14 cellular contexts compared by ENCODE assay signal in the genomic region with DNA sequence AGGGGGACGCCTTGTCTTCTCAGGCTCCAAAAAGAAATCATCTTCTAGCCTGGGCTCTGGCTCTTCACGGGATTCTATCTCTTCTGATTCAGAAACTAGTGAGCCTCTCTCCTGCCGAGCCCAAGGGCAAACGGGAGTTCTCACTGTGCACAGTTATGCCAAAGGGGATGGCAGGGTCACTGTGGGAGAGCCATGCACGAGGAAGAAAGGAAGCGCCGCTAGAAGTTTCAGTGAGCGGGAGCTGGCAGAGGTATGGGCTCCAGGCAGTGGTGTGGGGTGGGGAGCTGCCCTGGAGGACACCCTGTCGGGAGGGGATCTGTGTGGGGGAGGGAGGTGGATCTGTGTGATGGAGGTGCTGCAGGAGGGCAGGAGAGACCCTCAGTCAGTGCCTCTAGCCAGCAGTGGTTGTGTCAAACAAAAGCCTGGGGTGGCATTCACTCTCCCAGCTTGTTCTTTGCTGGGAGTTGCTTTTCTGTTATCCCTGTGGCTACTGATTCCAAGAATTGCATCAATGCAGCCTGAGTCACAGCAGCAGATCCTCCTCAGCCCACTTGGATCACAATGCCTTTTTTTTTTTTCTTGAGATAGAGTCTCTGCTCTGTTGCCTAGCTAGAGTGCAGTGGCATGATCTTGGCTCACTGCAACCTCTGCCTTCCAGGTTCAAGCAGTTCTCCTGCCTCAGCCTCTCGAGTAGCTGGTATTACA. TPM values are rescaled to one million over a fixed set of nuclear protein-coding genes. Genes with fewer than 3 reads are reported as not detected.
DNase-seq lines count a peak whose midpoint lies in the region; ATAC-seq, FAIRE-seq and TF ChIP-seq lines count a peak whose summit lies in the region.
"Had no signal": no experiment of that assay in that cellular context is flagged by ENCODE, and none has a peak within 500 bp of the region (broad histone marks: within the 10 kb centered on the region; RNA-seq: fewer than 3 reads in every experiment).

No MANE protein-coding gene starts in this region.

- H3K27ac Mint-ChIP-seq in endodermal cell: peak overlapping the region; percentile 31
- H3K27ac Mint-ChIP-seq: natural killer cell had no signal

- ATAC-seq in left lung (peak; percentile 47), GM21381 (IDR thresholded peaks at IDR 0.05; ENCODE audit: unreplicated experiment) (no peak)
- ATAC-seq: effector memory CD8-positive, alpha-beta T cell; natural killer cell had no signal

- peaks cover 81% of the 10 kb centered on the region for H3K36me3 Mint-ChIP-seq in endodermal cell (ENCODE audit: low read depth)

- no peaks in the 10 kb centered on the region for H3K9me3 Mint-ChIP-seq in endodermal cell
- H3K9me3 Mint-ChIP-seq: effector memory CD8-positive, alpha-beta T cell; natural killer cell had no signal

- H3K9ac ChIP-seq in endodermal cell (ENCODE audit: extremely low read depth, low read length, poor library complexity, severe bottlenecking): no peak overlapping the region

- H3K36me3 ChIP-seq in MG63 (peaks cover 83% of the 10 kb centered on the region), endodermal cell (ENCODE audit: control insufficient read depth, insufficient read depth, low read length) (peaks cover 84% of the 10 kb centered on the region), left lung (peaks cover 7 to 100% of the 10 kb centered on the region in 2 donors)

- intact Hi-C loops in left lung (cut with DNase I): no loop called here

- TF ChIP-seq CTCF in endodermal cell (conservative IDR thresholded peaks at IDR 0.05) (no peak), left lung (IDR thresholded peaks at IDR 0.05) (no peak)

- H3K4me3 Mint-ChIP-seq in endodermal cell: no peak overlapping the region
- H3K4me3 Mint-ChIP-seq: effector memory CD8-positive, alpha-beta T cell; natural killer cell had no signal

- H3K27ac ChIP-seq in endodermal cell (ENCODE audit: low read depth, low read length): no peak overlapping the region
- no peak overlapping the region for H3K27ac ChIP-seq in left lung

- H3K27me3 Mint-ChIP-seq in endodermal cell (ENCODE audit: insufficient read depth): no peaks in the 10 kb centered on the region
- H3K27me3 Mint-ChIP-seq: effector memory CD8-positive, alpha-beta T cell had no signal

- H3K27me3 ChIP-seq in MG63 (no peaks in the 10 kb centered on the region), endodermal cell (ENCODE audit: control insufficient read depth, insufficient read depth, low read length, poor library complexity, severe bottlenecking) (no peaks in the 10 kb centered on the region), left lung (no peaks in the 10 kb centered on the region)

- H3K4me1 ChIP-seq in endodermal cell (ENCODE audit: control insufficient read depth, insufficient read depth, low read length): no peaks in the 10 kb centered on the region
- H3K4me1 ChIP-seq in left lung: no peaks in the 10 kb centered on the region

- no peaks in the 10 kb centered on the region for H3K4me1 Mint-ChIP-seq in endodermal cell

- DNase-seq in AG08395 (ENCODE audit: low spot score): peak; percentile 94
- peak; percentile 52 for DNase-seq in MG63
- DNase-seq in endodermal cell: no peak
- DNase-seq in left lung: no peak
- no peak for DNase-seq in OCI-M1 (lab: John Stamatoyannopoulos, UW)
- DNase-seq in GM12892 (ENCODE audit: insufficient read length): no peak
- no peak for DNase-seq in activated naive CD4-positive, alpha-beta T cell treated with anti-CD3 and anti-CD28 coated beads, Interleukin-2, amount 50 U/mL, for 16 hours
- DNase-seq: activated naive CD4-positive, alpha-beta T cell; effector memory CD8-positive, alpha-beta T cell; GDM1; natural killer cell; NCI-H187; SW 1271 had no signal

- no peak for TF ChIP-seq POLR2A in GM12892 (IDR thresholded peaks at IDR 0.05; ENCODE audit: low read depth, low read length)

- FAIRE-seq in GM12892 (lab: Jason Lieb, UNC): no peak

- WGBS in endodermal cell (ENCODE audit: insufficient coverage in 1 of 2, insufficient read length in 1 of 2), 2 experiments: 92 to 94% methylated on average over 9 to 10 of the region's 10 CpGs

- no peaks in the 10 kb centered on the region for H3K9me3 ChIP-seq in MG63
- no peaks in the 10 kb centered on the region for H3K9me3 ChIP-seq in endodermal cell (ENCODE audit: control insufficient read depth, low read length)
- H3K9me3 ChIP-seq in left lung: no peaks in the 10 kb centered on the region

- no peak overlapping the region for H3K4me3 ChIP-seq in MG63
- no peak overlapping the region for H3K4me3 ChIP-seq in endodermal cell (ENCODE audit: low read length)
- H3K4me3 ChIP-seq in left lung: no peak overlapping the region

RNA-seq across cellular contexts. Expression of gene KDM4A, which starts 21.8 kb away (rescaled TPM):
- total RNA-seq in MG63 (2014; rRNA removed; shearing (Covaris generic); ENCODE audit: low replicate concordance): 24.1 and 24.8 TPM in 2 replicates
- total RNA-seq in endodermal cell (10 to 100 TPM; 54.7 to 74.4 TPM), left lung (10 to 100 TPM; 40.6 to 48.8 TPM)
- polyA plus RNA-seq in endodermal cell (2013, experiment 1 of 2): 54.6 TPM
- polyA plus RNA-seq in endodermal cell (2013, experiment 2 of 2): 47.6 TPM
- polyA plus RNA-seq in GM12892 (2012; ENCODE audit: missing spikeins): 15.6 TPM

RNA-seq across cellular contexts. Expression of gene ST3GAL3, which starts 35.6 kb away (rescaled TPM):
- total RNA-seq in MG63 (2014; rRNA removed; shearing (Covaris generic); ENCODE audit: low replicate concordance): 1.1 and 9.2 TPM in 2 replicates
- total RNA-seq in endodermal cell (10 to 100 TPM; 15.5 to 15.9 TPM), left lung (10 to 100 TPM; 18.9 to 23.2 TPM)
- 22.0 TPM for polyA plus RNA-seq in endodermal cell (2013, experiment 1 of 2)
- polyA plus RNA-seq in endodermal cell (2013, experiment 2 of 2): 22.3 TPM
- polyA plus RNA-seq in GM12892 (2012; ENCODE audit: missing spikeins): 16.3 TPM

Comparison
In these comparisons a context has a peak if more than half of its experiments do, and no peak if none do; other contexts are left out.
1. DNase-seq: peak in AG08395 (single experiment) and MG63 (single experiment); none in endodermal cell (single experiment), left lung (0 of 2), OCI-M1 (single experiment), GM12892 (single experiment) and activated naive CD4-positive, alpha-beta T cell treated with anti-CD3 and anti-CD28 coated beads, Interleukin-2, amount 50 U/mL, for 16 hours (single experiment).